10 cellular contexts compared by ENCODE assay signal in genomic region chr4:110623710-110624015, GRCh38. TPM values are rescaled to one million over a fixed set of nuclear protein-coding genes. Genes with fewer than 3 reads are reported as not detected.
A peak's percentile ranks its signal among the peaks of the same experiment; 100 is the strongest.
DNase-seq lines count a peak whose midpoint lies in the region; ATAC-seq and TF ChIP-seq lines count a peak whose summit lies in the region.
"Had no signal": no experiment of that assay in that cellular context is flagged by ENCODE, and none has a peak within 500 bp of the region (broad histone marks: within the 10 kb centered on the region; RNA-seq: fewer than 3 reads in every experiment).

No MANE protein-coding gene starts in this region.

- no peaks in the 10 kb centered on the region for H3K9me3 Mint-ChIP-seq in mesothelial cell of epicardium
- H3K9me3 Mint-ChIP-seq: dendritic cell treated with granulocyte-macrophage colony-stimulating factor and Interleukin-4, amounts not matched to agents 40 ng/mL and 50 ng/mL, for 4 days had no signal

- H3K27me3 Mint-ChIP-seq in mesothelial cell of epicardium (ENCODE audit: low read depth): peaks cover 50% of the 10 kb centered on the region

- DNase-seq in AG10803 (ENCODE audit: low read depth) (no peak), HFF-Myc (ENCODE audit: extremely low read depth, low read depth) (no peak), amniotic epithelial cell (ENCODE audit: low read depth) (peak; percentile 62), mesothelial cell of epicardium (ENCODE audit: low spot score in 2 of 2, unreplicated experiment in 2 of 2) (no peak), nucleus accumbens (lab: John Stamatoyannopoulos, UW) (no peak), GM13977 (ENCODE audit: low spot score) (no peak)
- DNase-seq: activated effector memory CD4-positive, alpha-beta T cell treated with Interleukin-2 at 50 U/mL for 16 hours had no signal

- H3K4me3 Mint-ChIP-seq in mesothelial cell of epicardium: peak overlapping the region; percentile 86

- ATAC-seq in GM21526 (IDR thresholded peaks at IDR 0.05; ENCODE audit: low FRiP score, unreplicated experiment) (no peak), HG02588 (IDR thresholded peaks at IDR 0.05; ENCODE audit: unreplicated experiment) (no peak)

- H3K36me3 Mint-ChIP-seq in mesothelial cell of epicardium: peaks cover 13% of the 10 kb centered on the region

- in situ Hi-C loops in GM13977 (cut with MboI; ENCODE audit: low pct_unique_long_range_greater_than_20kb, low sequenced_read_pairs, unreplicated experiment): no loop called here

- peaks cover 78% of the 10 kb centered on the region for H3K4me1 Mint-ChIP-seq in mesothelial cell of epicardium

- peak overlapping the region; percentile 43; the same call in 1 of the 2 replicates for H3K4me3 ChIP-seq in AG10803 (ENCODE audit: low read length)
- H3K4me3 ChIP-seq in HFF-Myc (replicated peaks; ENCODE audit: low read depth, low read length): peak overlapping the region; percentile 74

- peak overlapping the region; percentile 95 for H3K27ac Mint-ChIP-seq in mesothelial cell of epicardium
- H3K27ac Mint-ChIP-seq: dendritic cell treated with granulocyte-macrophage colony-stimulating factor and Interleukin-4, amounts not matched to agents 40 ng/mL and 50 ng/mL, for 4 days had no signal

- TF ChIP-seq CTCF in AG10803 (conservative IDR thresholded peaks at IDR 0.05; ENCODE audit: low read length): no peak
- no peak for TF ChIP-seq CTCF in HFF-Myc (IDR thresholded peaks at IDR 0.05; ENCODE audit: low read depth, low read length, missing control alignments)
- TF ChIP-seq CTCF in mesothelial cell of epicardium (IDR thresholded peaks at IDR 0.05; ENCODE audit: unreplicated experiment): no peak
- no peak for TF ChIP-seq CTCF in GM13977 (IDR thresholded peaks at IDR 0.05; ENCODE audit: extremely low read depth, insufficient read depth, missing control alignments)

RNA-seq across cellular contexts. Expression of gene PITX2, which starts 0.8 kb away (rescaled TPM):
- 88.7 to 99.3 TPM (median 95.5 TPM) in 3 replicates for total RNA-seq in mesothelial cell of epicardium
